ENCODE assay signal across 1 cellular context in genomic region chr1:9238550-9238949, GRCh38.
TF ChIP-seq lines count a peak whose summit lies in the region.

No MANE protein-coding gene starts in this region.

TF ChIP-seq in WTC11, 78 proteins besides CTCF, POLR2A, EP300 and RAD21 (continued from another document):
- TF ChIP-seq ZNF281 (CRISPR knock-in tag; IDR thresholded peaks at IDR 0.05) = no peak
- TF ChIP-seq FOXP1 (CRISPR knock-in tag; IDR thresholded peaks at IDR 0.05; ENCODE audit: borderline replicate concordance) = no peak
